ENCODE assay signal across 12 cellular contexts in the genomic region with DNA sequence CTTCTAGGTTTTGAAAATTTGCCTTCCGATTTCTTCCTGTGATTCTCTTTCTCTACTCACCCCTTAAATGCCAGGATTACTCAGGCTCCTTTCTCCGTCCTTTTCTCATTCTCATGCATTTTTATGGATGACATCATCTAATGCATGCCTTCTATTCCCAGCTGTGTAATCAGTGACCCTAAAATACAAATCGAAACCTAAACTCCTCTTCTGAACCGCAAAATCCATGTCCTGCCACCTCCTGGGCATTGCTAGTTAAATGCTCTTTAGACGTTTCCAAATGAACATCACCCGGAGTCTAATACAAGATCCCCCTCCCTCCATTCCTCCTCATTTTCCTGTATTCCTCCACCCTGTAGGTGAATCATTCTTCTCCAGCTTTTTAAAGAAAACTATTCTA.
A peak's percentile ranks its signal among the peaks of the same experiment; 100 is the strongest.
DNase-seq lines count a peak whose midpoint lies in the region; TF ChIP-seq lines count a peak whose summit lies in the region.
"Had no signal": no experiment of that assay in that cellular context is flagged by ENCODE, and none has a peak within 500 bp of the region (broad histone marks: within the 10 kb centered on the region; RNA-seq: fewer than 3 reads in every experiment).

No MANE protein-coding gene starts in this region.

- no peak for TF ChIP-seq POLR2A in lower leg skin (IDR thresholded peaks at IDR 0.05)

- intact Hi-C loops in lower leg skin (cut with DNase I; ENCODE audit: low total_unique reads), result no loop called here

- H3K4me3 ChIP-seq in epithelial cell of proximal tubule (ENCODE audit: low read depth, low read length) (no peak overlapping the region), skeletal muscle cell (ENCODE audit: low read depth, low read length) (no peak overlapping the region), lower leg skin (ENCODE audit: low read depth, poor library complexity, severe bottlenecking) (no peak overlapping the region)

- DNase-seq in GM04503 (ENCODE audit: low read depth) (peak; percentile 23), NCI-H69 (lab: John Stamatoyannopoulos, UW) (peak; percentile 12), epithelial cell of proximal tubule (ENCODE audit: low read depth) (no peak), skeletal muscle cell (ENCODE audit: low read depth) (peak; percentile 22), superior temporal gyrus (ENCODE audit: extremely low spot score) (no peak), dermis blood vessel endothelial cell (no peak), lower leg skin (ENCODE audit: low spot score in 2 of 2) (no peak), NCI-H1436 (lab: John Stamatoyannopoulos, UW) (no peak)
- DNase-seq: activated CD4-positive, alpha-beta T cell treated with anti-CD3 and anti-CD28 coated beads, Interleukin-2, amount 10 ng/mL, durations not matched to agents 24 days and 14 days; activated T-cell treated with anti-CD3 and anti-CD28 coated beads, Interleukin-2, amount 50 U/mL, for 72 hours; amygdala; H7 had no signal

- TF ChIP-seq CTCF in epithelial cell of proximal tubule (conservative IDR thresholded peaks at IDR 0.05; ENCODE audit: low read depth, low read length), result peak; percentile 6
- TF ChIP-seq CTCF in lower leg skin (IDR thresholded peaks at IDR 0.05), result no peak

- WGBS in lower leg skin, 2 donors, result 51 to 65% methylated on average over 6 of the region's 6 CpGs

Comparison
In these comparisons a context has a peak if more than half of its experiments do, and no peak if none do; other contexts are left out.
1. DNase-seq: peak in GM04503 (single experiment), NCI-H69 (single experiment) and skeletal muscle cell (single experiment); none in epithelial cell of proximal tubule (single experiment), superior temporal gyrus (single experiment), dermis blood vessel endothelial cell (single experiment), lower leg skin (0 of 2) and NCI-H1436 (single experiment).